Comparison of ENCODE assay signal across 10 cellular contexts in genomic region chr4:24857996-24858395, GRCh38. TPM values are rescaled to one million over a fixed set of nuclear protein-coding genes. Genes with fewer than 3 reads are reported as not detected.
DNase-seq lines count a peak whose midpoint lies in the region; ATAC-seq and TF ChIP-seq lines count a peak whose summit lies in the region.
"Had no signal": no experiment of that assay in that cellular context is flagged by ENCODE, and none has a peak within 500 bp of the region (broad histone marks: within the 10 kb centered on the region; RNA-seq: fewer than 3 reads in every experiment).

No MANE protein-coding gene starts in this region.

- peaks cover 67% of the 10 kb centered on the region for H3K4me1 Mint-ChIP-seq in HFFc6 (ENCODE audit: low read depth)
- H3K4me1 Mint-ChIP-seq in natural killer cell, result no peaks in the 10 kb centered on the region

- no peaks in the 10 kb centered on the region for H3K27me3 ChIP-seq in tibial nerve
- H3K27me3 ChIP-seq: breast epithelium had no signal

- peak overlapping the region in 3 of 4 donors; percentile 29 to 83 (median 55) for H3K27ac ChIP-seq in tibial nerve

- peaks cover 0 to 49% (median 5%) of the 10 kb centered on the region in 4 donors for H3K4me1 ChIP-seq in tibial nerve
- H3K4me1 ChIP-seq: breast epithelium had no signal

- no peak for ATAC-seq in natural killer cell

- intact Hi-C loops in natural killer cell (cut with micrococcal nuclease), result no loop called here

- peaks cover 0 to under 1% (median 0%) of the 10 kb centered on the region in 4 donors for H3K9me3 ChIP-seq in tibial nerve
- H3K9me3 ChIP-seq: breast epithelium had no signal

- no peak overlapping the region for H3K4me3 ChIP-seq in tibial nerve
- H3K4me3 ChIP-seq: breast epithelium had no signal

- H3K4me3 Mint-ChIP-seq in HFFc6 (peak overlapping the region; percentile 67), natural killer cell (no peak overlapping the region)

- H3K27me3 Mint-ChIP-seq in HFFc6 (ENCODE audit: insufficient read depth) (no peaks in the 10 kb centered on the region), natural killer cell (ENCODE audit: low read depth in 2 of 2) (no peaks in the 10 kb centered on the region)

- peaks cover 0 to 12% (median 0%) of the 10 kb centered on the region in 3 donors for H3K36me3 ChIP-seq in tibial nerve
- H3K36me3 ChIP-seq: breast epithelium had no signal

- H3K27ac Mint-ChIP-seq in HFFc6 (peak overlapping the region; percentile 61), natural killer cell (no peak overlapping the region)

- no peak for TF ChIP-seq POLR2A in tibial nerve (IDR thresholded peaks at IDR 0.05)

- TF ChIP-seq CTCF in HFFc6 (IDR thresholded peaks at IDR 0.05), result no peak
- no peak for TF ChIP-seq CTCF in tibial nerve (IDR thresholded peaks at IDR 0.05)
- no peak for TF ChIP-seq CTCF in natural killer cell (IDR thresholded peaks at IDR 0.05)

- peaks cover 6% of the 10 kb centered on the region for H3K9me3 Mint-ChIP-seq in HFFc6
- H3K9me3 Mint-ChIP-seq in natural killer cell, result no peaks in the 10 kb centered on the region

- WGBS in tibial nerve, 2 donors, result 3 to 4% methylated on average over 2 of the region's 2 CpGs

- peaks cover 40% of the 10 kb centered on the region for H3K36me3 Mint-ChIP-seq in HFFc6 (ENCODE audit: low read depth)
- H3K36me3 Mint-ChIP-seq in natural killer cell, result no peaks in the 10 kb centered on the region

- no peak for TF ChIP-seq EP300 in tibial nerve (IDR thresholded peaks at IDR 0.05)

- DNase-seq in HFFc6 (peak; percentile 81), dedifferentiated amniotic fluid mesenchymal stem cell (ENCODE audit: extremely low spot score) (peak; percentile 49), left kidney (ENCODE audit: low read depth, low spot score) (peak; percentile 62), tibial nerve (ENCODE audit: low spot score in 2 of 2) (no peak), natural killer cell (no peak), NCI-H2227 (lab: John Stamatoyannopoulos, UW; ENCODE audit: unreplicated experiment) (no peak), SHP77 (lab: John Stamatoyannopoulos, UW) (no peak)
- DNase-seq in central memory CD4-positive, alpha-beta T cell, result no peak
- DNase-seq: stimulated activated CD8-positive, alpha-beta memory T cell treated with anti-CD3 and anti-CD28 coated beads, Interleukin-4, amount 100 ng/mL, for 48 hours had no signal

RNA-seq across cellular contexts. Expression of gene CCDC149, which starts 54.8 kb away (rescaled TPM):
- total RNA-seq in HFFc6 (2021; fragmentation: NEBNext Ultra II Directional; extraction: Animal tissue kit (Norgen Biotek cat#: 25700)), result 10 to 100 TPM; 10.9 to 13.5 (median 12.9) TPM
- total RNA-seq in tibial nerve (10 to 100 TPM; 12.2 to 31.2 (median 15.3) TPM), natural killer cell (under 1 TPM; 0.14 to 0.86 (median 0.43) TPM)

Comparison
In these comparisons a context has a peak if more than half of its experiments do, and no peak if none do; other contexts are left out.
1. DNase-seq: peak in HFFc6 (single experiment), dedifferentiated amniotic fluid mesenchymal stem cell (single experiment) and left kidney (single experiment); none in tibial nerve (0 of 2), natural killer cell (single experiment), central memory CD4-positive, alpha-beta T cell (single experiment), NCI-H2227 (single experiment) and SHP77 (0 of 2).
2. RNA of gene CCDC149, which starts 54.8 kb away (total RNA-seq): 12.2 to 31.2 TPM in tibial nerve and 10.9 to 13.5 TPM in HFFc6; 0.14 to 0.86 TPM in natural killer cell; every median in the first group is over 4 times any median in the second.